ENCODE assay signal across 8 cellular contexts in the genomic region with DNA sequence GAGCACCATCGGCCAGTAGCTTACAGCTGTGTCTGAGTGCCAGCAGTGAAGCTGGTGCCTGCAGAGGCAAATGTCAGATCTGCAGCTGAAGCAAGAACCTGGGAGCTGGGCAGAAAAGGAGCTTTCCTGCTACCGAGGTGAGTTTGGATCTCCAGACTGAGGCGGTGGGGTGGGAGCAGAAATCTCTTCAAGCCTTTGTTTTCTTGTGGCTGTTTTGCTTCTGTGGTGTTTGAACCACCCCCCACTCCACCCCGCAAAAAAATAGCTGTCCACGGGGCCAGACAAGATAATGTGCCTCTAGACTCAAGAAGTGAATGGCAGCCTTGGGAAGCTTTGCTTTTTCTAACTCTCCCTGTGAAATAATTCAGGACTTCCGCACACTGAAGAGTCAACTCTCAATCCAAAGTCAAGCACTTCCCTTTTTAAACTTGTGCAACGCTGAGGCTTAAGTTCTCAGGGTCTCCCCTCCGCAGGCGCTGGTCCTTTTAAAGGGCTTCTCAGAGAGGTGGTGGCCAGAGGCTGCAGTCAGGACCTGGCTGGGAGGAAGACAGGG.
DNase-seq lines count a peak whose midpoint lies in the region; TF ChIP-seq lines count a peak whose summit lies in the region.

No MANE protein-coding gene starts in this region.

- 26 to 38% methylated on average over 9 of the region's 9 CpGs for WGBS in tibial nerve, 2 donors
- WGBS in lower leg skin, 2 donors: 22 to 28% methylated on average over 9 of the region's 9 CpGs

- no peaks in the 10 kb centered on the region for H3K9me3 Mint-ChIP-seq in activated naive CD4-positive, alpha-beta T cell treated with anti-CD3 and anti-CD28 coated beads for 36 hours

- H3K27me3 ChIP-seq in WERI-Rb-1 (ENCODE audit: insufficient read depth, low read depth, severe bottlenecking) (peaks cover 29% of the 10 kb centered on the region), iPS-20b (ENCODE audit: insufficient read depth, low read length) (peaks cover 34% of the 10 kb centered on the region), tibial nerve (peaks cover 0 to 16% of the 10 kb centered on the region in 2 donors)

- peaks cover 5% of the 10 kb centered on the region; the same call in 1 of the 2 replicates for H3K4me1 ChIP-seq in iPS-20b (ENCODE audit: insufficient read depth, low read length)
- peaks cover 0 to 21% (median 7%) of the 10 kb centered on the region in 4 donors for H3K4me1 ChIP-seq in tibial nerve

- H3K27ac ChIP-seq in WERI-Rb-1 (no peak overlapping the region), iPS-20b (ENCODE audit: low read length) (no peak overlapping the region), tibial nerve (no peak overlapping the region)

- H3K4me3 ChIP-seq in WERI-Rb-1 (ENCODE audit: low read depth, low read length) (peak overlapping the region; percentile 48), iPS-20b (ENCODE audit: low read length) (peak overlapping the region; percentile 79), tibial nerve (peak overlapping the region; percentile 10 to 52 (median 40)), lower leg skin (ENCODE audit: low read depth, poor library complexity, severe bottlenecking) (no peak overlapping the region)

- peaks cover 45% of the 10 kb centered on the region for H3K27me3 Mint-ChIP-seq in activated naive CD4-positive, alpha-beta T cell treated with anti-CD3 and anti-CD28 coated beads for 36 hours (ENCODE audit: low read depth)

- TF ChIP-seq POLR2A in tibial nerve (IDR thresholded peaks at IDR 0.05) (no peak), lower leg skin (IDR thresholded peaks at IDR 0.05) (no peak)

- CTCF ChIA-PET in activated naive CD4-positive, alpha-beta T cell treated with anti-CD3 and anti-CD28 coated beads for 36 hours (lab: Charles Lee): interaction anchor here (0.6 to 8.2 kb wide), 36 partner anchors 8 to 173 kb away, joined by 3 to 155 read pairs (median 5); no protein-coding TSS in a partner anchor

- DNase-seq in activated naive CD4-positive, alpha-beta T cell treated with anti-CD3 and anti-CD28 coated beads for 36 hours: no peak
- DNase-seq in activated naive CD4-positive, alpha-beta T cell treated with Interleukin-2 at 50 U/mL for 16 hours: no peak
- DNase-seq in WERI-Rb-1 (no peak), tibial nerve (ENCODE audit: low spot score in 2 of 2) (no peak), COR-L47 (lab: John Stamatoyannopoulos, UW) (no peak), kidney glomerular epithelial cell (lab: John Stamatoyannopoulos, UW) (no peak), lower leg skin (ENCODE audit: low spot score in 2 of 2) (no peak)

- peaks cover 12% of the 10 kb centered on the region for H3K4me1 Mint-ChIP-seq in activated naive CD4-positive, alpha-beta T cell treated with anti-CD3 and anti-CD28 coated beads for 36 hours (ENCODE audit: low read depth)

- peak overlapping the region; percentile 22 for H3K4me3 Mint-ChIP-seq in activated naive CD4-positive, alpha-beta T cell treated with anti-CD3 and anti-CD28 coated beads for 36 hours

- TF ChIP-seq CTCF in WERI-Rb-1 (IDR thresholded peaks at IDR 0.05; ENCODE audit: low read depth, low read length) (no peak), tibial nerve (IDR thresholded peaks at IDR 0.05) (no peak), lower leg skin (IDR thresholded peaks at IDR 0.05) (no peak)

- no peaks in the 10 kb centered on the region for H3K36me3 Mint-ChIP-seq in activated naive CD4-positive, alpha-beta T cell treated with anti-CD3 and anti-CD28 coated beads for 36 hours (ENCODE audit: low read depth)

- H3K36me3 ChIP-seq in WERI-Rb-1 (no peaks in the 10 kb centered on the region), iPS-20b (ENCODE audit: insufficient read depth, low read depth, low read length) (no peaks in the 10 kb centered on the region), tibial nerve (no peaks in the 10 kb centered on the region)

- intact Hi-C loops in activated naive CD4-positive, alpha-beta T cell treated with anti-CD3 and anti-CD28 coated beads for 36 hours (cut with micrococcal nuclease): loop anchor here (1.0 to 5.0 kb wide), 2 partner anchors 59 to 113 kb away; no protein-coding TSS in a partner anchor
- intact Hi-C loops in lower leg skin (cut with DNase I; ENCODE audit: low total_unique reads): no loop called here

- no peak overlapping the region for H3K9ac ChIP-seq in iPS-20b (ENCODE audit: low read depth, low read length)

- TF ChIP-seq EP300 in tibial nerve (IDR thresholded peaks at IDR 0.05): no peak

- H3K27ac Mint-ChIP-seq in activated naive CD4-positive, alpha-beta T cell treated with anti-CD3 and anti-CD28 coated beads for 36 hours: no peak overlapping the region

- no peaks in the 10 kb centered on the region for H3K9me3 ChIP-seq in WERI-Rb-1 (ENCODE audit: severe bottlenecking)
- H3K9me3 ChIP-seq in iPS-20b (ENCODE audit: insufficient read depth, low read depth, low read length): peaks cover 7% of the 10 kb centered on the region; the same call in 1 of the 2 replicates
- no peaks in the 10 kb centered on the region for H3K9me3 ChIP-seq in tibial nerve
